In genomic region chr18:51195602-51196115, GRCh38 we compare ENCODE assay signal across 8 cellular contexts. TPM values are rescaled to one million over a fixed set of nuclear protein-coding genes. Genes with fewer than 3 reads are reported as not detected.
DNase-seq lines count a peak whose midpoint lies in the region; ATAC-seq and TF ChIP-seq lines count a peak whose summit lies in the region.

No MANE protein-coding gene starts in this region.

- DNase-seq in heart left ventricle (peak in 1 of 5 donors; percentile 14), Right ventricle myocardium superior (no peak), NCI-H187 treated with DMSO at 0.1 percent for 48 hours (lab: John Stamatoyannopoulos, UW) (peak; percentile 39), medulla oblongata (ENCODE audit: extremely low spot score) (peak; percentile 72), superior temporal gyrus (ENCODE audit: extremely low spot score) (peak; percentile 64)
- peak; percentile 25 for DNase-seq in T-helper 2 cell treated with Interferon-gamma antibody and Interleukin-4, amounts not matched to agents 5 μg/mL and 100 μg/mL, for 36 hours (ENCODE audit: low spot score)

- intact Hi-C loops in heart left ventricle (cut with DNase I) (loop anchor here in 3 of 10 donors (5.0 to 10.0 kb wide), 4 partner anchors 161 to 318 kb away; partner anchors contain the start of genes SMAD4 (in 2 of the 3), ELAC1 (in 1 of the 3) and ME2 (in 1 of the 3)), Right ventricle myocardium superior (cut with DNase I) (no loop called here)
- intact Hi-C loops in dendritic cell treated with granulocyte-macrophage colony-stimulating factor and Interleukin-4, amounts not matched to agents 40 ng/mL and 50 ng/mL, for 4 days (cut with micrococcal nuclease): loop anchor here (10.0 kb wide), 1 partner anchor 91 kb away; no protein-coding TSS in a partner anchor

- peaks cover 42% of the 10 kb centered on the region for H3K4me1 Mint-ChIP-seq in T-helper 2 cell treated with Interferon-gamma antibody and Interleukin-4, amounts not matched to agents 5 μg/mL and 100 μg/mL, for 36 hours (ENCODE audit: low read depth)
- H3K4me1 Mint-ChIP-seq in dendritic cell treated with granulocyte-macrophage colony-stimulating factor and Interleukin-4, amounts not matched to agents 40 ng/mL and 50 ng/mL, for 4 days (ENCODE audit: low read depth): peaks cover 37% of the 10 kb centered on the region

- no peaks in the 10 kb centered on the region for H3K27me3 ChIP-seq in heart left ventricle

- peaks cover 23% of the 10 kb centered on the region for H3K36me3 Mint-ChIP-seq in T-helper 2 cell treated with Interferon-gamma antibody and Interleukin-4, amounts not matched to agents 5 μg/mL and 100 μg/mL, for 36 hours (ENCODE audit: low read depth)
- H3K36me3 Mint-ChIP-seq in dendritic cell treated with granulocyte-macrophage colony-stimulating factor and Interleukin-4, amounts not matched to agents 40 ng/mL and 50 ng/mL, for 4 days (ENCODE audit: low read depth): peaks cover 24% of the 10 kb centered on the region

- peak overlapping the region; percentile 91 for H3K27ac Mint-ChIP-seq in T-helper 2 cell treated with Interferon-gamma antibody and Interleukin-4, amounts not matched to agents 5 μg/mL and 100 μg/mL, for 36 hours
- H3K27ac Mint-ChIP-seq in dendritic cell treated with granulocyte-macrophage colony-stimulating factor and Interleukin-4, amounts not matched to agents 40 ng/mL and 50 ng/mL, for 4 days: peak overlapping the region; percentile 94

- ATAC-seq in heart left ventricle (no peak), Right ventricle myocardium superior (ENCODE audit: poor library complexity) (no peak), HG03097 (IDR thresholded peaks at IDR 0.05; ENCODE audit: low FRiP score, unreplicated experiment) (no peak)

- peaks cover 7 to 51% (median 45%) of the 10 kb centered on the region in 12 donors for H3K4me1 ChIP-seq in heart left ventricle

- peak overlapping the region; percentile 64 to 99 (median 88) for H3K4me3 ChIP-seq in heart left ventricle

- peaks cover 0 to 7% (median 0%) of the 10 kb centered on the region in 12 donors for H3K9me3 ChIP-seq in heart left ventricle

- TF ChIP-seq POLR2A in heart left ventricle (IDR thresholded peaks at IDR 0.05): no peak

- H3K36me3 ChIP-seq in heart left ventricle: no peaks in the 10 kb centered on the region

- H3K27ac ChIP-seq in heart left ventricle: peak overlapping the region; percentile 92 to 99 (median 96)

- 0 to 1% (median 1%) methylated on average over 10 of the region's 10 CpGs for WGBS in heart left ventricle, 4 donors

- no peaks in the 10 kb centered on the region for H3K27me3 Mint-ChIP-seq in T-helper 2 cell treated with Interferon-gamma antibody and Interleukin-4, amounts not matched to agents 5 μg/mL and 100 μg/mL, for 36 hours (ENCODE audit: low read depth)
- H3K27me3 Mint-ChIP-seq in dendritic cell treated with granulocyte-macrophage colony-stimulating factor and Interleukin-4, amounts not matched to agents 40 ng/mL and 50 ng/mL, for 4 days: no peaks in the 10 kb centered on the region

- H3K9me3 Mint-ChIP-seq in T-helper 2 cell treated with Interferon-gamma antibody and Interleukin-4, amounts not matched to agents 5 μg/mL and 100 μg/mL, for 36 hours: no peaks in the 10 kb centered on the region
- H3K9me3 Mint-ChIP-seq in dendritic cell treated with granulocyte-macrophage colony-stimulating factor and Interleukin-4, amounts not matched to agents 40 ng/mL and 50 ng/mL, for 4 days: peaks cover 9% of the 10 kb centered on the region

- no peak for TF ChIP-seq CTCF in heart left ventricle (IDR thresholded peaks at IDR 0.05)

- peak overlapping the region; percentile 90 for H3K4me3 Mint-ChIP-seq in T-helper 2 cell treated with Interferon-gamma antibody and Interleukin-4, amounts not matched to agents 5 μg/mL and 100 μg/mL, for 36 hours
- H3K4me3 Mint-ChIP-seq in dendritic cell treated with granulocyte-macrophage colony-stimulating factor and Interleukin-4, amounts not matched to agents 40 ng/mL and 50 ng/mL, for 4 days: peak overlapping the region; percentile 88

RNA-seq across cellular contexts. Expression of gene MEX3C, which starts 1.8 kb away (rescaled TPM):
- total RNA-seq in heart left ventricle: 10 to 100 TPM; 15.1 to 28.2 (median 20.7) TPM
- polyA plus RNA-seq in heart left ventricle: 10 to 100 TPM in 1 of 2 donors, 1 to 10 TPM in 1; 6.2 to 13.0 TPM
- total RNA-seq in Right ventricle myocardium superior: 16.4 TPM
